In the genomic region with DNA sequence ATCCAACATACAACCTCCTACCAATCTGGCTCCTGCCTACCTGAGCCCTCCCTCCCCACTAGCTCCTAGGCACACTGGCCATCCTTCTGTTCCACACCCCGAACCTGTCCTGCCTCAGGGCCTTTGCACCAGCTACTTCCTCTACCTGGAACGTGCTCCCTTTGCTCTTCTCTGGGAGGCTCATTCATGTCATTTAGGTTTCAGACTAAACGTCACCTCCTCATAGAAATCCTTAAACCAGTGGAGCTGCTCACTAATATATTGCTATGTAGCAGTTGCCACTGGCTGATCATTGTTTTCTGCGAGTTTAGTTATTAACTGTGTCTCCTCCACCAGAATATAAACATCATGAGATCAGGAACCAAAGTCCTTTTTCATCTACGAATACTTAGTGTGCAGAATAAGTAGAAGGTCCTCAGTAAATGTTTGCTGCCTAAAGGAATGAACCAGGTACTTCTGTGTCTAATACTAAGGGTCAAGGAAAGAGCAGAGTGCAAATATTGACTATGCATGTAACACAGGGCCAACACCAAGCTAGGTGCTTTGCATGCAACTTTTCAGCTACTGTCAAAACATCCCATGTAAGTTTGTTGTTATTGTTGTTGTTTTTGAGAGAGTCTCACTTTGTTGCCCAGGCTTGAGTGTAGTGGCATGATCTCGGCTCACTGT, we compare ENCODE assay signal across 1 cellular context.
TF ChIP-seq lines count a peak whose summit lies in the region.

No MANE protein-coding gene starts in this region.

TF ChIP-seq in HepG2, 621 proteins besides CTCF, POLR2A, EP300 and RAD21 (continued from another document and continues in another):
- TF ChIP-seq, protein P1, sequence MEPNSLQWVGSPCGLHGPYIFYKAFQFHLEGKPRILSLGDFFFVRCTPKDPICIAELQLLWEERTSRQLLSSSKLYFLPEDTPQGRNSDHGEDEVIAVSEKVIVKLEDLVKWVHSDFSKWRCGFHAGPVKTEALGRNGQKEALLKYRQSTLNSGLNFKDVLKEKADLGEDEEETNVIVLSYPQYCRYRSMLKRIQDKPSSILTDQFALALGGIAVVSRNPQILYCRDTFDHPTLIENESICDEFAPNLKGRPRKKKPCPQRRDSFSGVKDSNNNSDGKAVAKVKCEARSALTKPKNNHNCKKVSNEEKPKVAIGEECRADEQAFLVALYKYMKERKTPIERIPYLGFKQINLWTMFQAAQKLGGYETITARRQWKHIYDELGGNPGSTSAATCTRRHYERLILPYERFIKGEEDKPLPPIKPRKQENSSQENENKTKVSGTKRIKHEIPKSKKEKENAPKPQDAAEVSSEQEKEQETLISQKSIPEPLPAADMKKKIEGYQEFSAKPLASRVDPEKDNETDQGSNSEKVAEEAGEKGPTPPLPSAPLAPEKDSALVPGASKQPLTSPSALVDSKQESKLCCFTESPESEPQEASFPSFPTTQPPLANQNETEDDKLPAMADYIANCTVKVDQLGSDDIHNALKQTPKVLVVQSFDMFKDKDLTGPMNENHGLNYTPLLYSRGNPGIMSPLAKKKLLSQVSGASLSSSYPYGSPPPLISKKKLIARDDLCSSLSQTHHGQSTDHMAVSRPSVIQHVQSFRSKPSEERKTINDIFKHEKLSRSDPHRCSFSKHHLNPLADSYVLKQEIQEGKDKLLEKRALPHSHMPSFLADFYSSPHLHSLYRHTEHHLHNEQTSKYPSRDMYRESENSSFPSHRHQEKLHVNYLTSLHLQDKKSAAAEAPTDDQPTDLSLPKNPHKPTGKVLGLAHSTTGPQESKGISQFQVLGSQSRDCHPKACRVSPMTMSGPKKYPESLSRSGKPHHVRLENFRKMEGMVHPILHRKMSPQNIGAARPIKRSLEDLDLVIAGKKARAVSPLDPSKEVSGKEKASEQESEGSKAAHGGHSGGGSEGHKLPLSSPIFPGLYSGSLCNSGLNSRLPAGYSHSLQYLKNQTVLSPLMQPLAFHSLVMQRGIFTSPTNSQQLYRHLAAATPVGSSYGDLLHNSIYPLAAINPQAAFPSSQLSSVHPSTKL (CRISPR knock-in tag; IDR thresholded peaks at IDR 0.05), result peak; percentile 97
- TF ChIP-seq, protein P2, sequence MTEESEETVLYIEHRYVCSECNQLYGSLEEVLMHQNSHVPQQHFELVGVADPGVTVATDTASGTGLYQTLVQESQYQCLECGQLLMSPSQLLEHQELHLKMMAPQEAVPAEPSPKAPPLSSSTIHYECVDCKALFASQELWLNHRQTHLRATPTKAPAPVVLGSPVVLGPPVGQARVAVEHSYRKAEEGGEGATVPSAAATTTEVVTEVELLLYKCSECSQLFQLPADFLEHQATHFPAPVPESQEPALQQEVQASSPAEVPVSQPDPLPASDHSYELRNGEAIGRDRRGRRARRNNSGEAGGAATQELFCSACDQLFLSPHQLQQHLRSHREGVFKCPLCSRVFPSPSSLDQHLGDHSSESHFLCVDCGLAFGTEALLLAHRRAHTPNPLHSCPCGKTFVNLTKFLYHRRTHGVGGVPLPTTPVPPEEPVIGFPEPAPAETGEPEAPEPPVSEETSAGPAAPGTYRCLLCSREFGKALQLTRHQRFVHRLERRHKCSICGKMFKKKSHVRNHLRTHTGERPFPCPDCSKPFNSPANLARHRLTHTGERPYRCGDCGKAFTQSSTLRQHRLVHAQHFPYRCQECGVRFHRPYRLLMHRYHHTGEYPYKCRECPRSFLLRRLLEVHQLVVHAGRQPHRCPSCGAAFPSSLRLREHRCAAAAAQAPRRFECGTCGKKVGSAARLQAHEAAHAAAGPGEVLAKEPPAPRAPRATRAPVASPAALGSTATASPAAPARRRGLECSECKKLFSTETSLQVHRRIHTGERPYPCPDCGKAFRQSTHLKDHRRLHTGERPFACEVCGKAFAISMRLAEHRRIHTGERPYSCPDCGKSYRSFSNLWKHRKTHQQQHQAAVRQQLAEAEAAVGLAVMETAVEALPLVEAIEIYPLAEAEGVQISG (CRISPR knock-in tag; IDR thresholded peaks at IDR 0.05), result peak; percentile 58
- no peak for TF ChIP-seq SALL2 (CRISPR knock-in tag; IDR thresholded peaks at IDR 0.05)
- TF ChIP-seq AHR (CRISPR knock-in tag; IDR thresholded peaks at IDR 0.05), result no peak
- TF ChIP-seq KLF16 (CRISPR knock-in tag; IDR thresholded peaks at IDR 0.05), result peak in 1 of 2 experiments; percentile 70; a peak in 1 of 4 replicates
- TF ChIP-seq ZNF326 (CRISPR knock-in tag; IDR thresholded peaks at IDR 0.05; ENCODE audit: borderline replicate concordance), result no peak
- TF ChIP-seq, protein P3, sequence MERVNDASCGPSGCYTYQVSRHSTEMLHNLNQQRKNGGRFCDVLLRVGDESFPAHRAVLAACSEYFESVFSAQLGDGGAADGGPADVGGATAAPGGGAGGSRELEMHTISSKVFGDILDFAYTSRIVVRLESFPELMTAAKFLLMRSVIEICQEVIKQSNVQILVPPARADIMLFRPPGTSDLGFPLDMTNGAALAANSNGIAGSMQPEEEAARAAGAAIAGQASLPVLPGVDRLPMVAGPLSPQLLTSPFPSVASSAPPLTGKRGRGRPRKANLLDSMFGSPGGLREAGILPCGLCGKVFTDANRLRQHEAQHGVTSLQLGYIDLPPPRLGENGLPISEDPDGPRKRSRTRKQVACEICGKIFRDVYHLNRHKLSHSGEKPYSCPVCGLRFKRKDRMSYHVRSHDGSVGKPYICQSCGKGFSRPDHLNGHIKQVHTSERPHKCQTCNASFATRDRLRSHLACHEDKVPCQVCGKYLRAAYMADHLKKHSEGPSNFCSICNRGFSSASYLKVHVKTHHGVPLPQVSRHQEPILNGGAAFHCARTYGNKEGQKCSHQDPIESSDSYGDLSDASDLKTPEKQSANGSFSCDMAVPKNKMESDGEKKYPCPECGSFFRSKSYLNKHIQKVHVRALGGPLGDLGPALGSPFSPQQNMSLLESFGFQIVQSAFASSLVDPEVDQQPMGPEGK (CRISPR knock-in tag; IDR thresholded peaks at IDR 0.05), result no peak
- no peak for TF ChIP-seq ZFP62 (CRISPR knock-in tag; IDR thresholded peaks at IDR 0.05)
- TF ChIP-seq KLF9 (CRISPR knock-in tag; IDR thresholded peaks at IDR 0.05; ENCODE audit: low read depth), result no peak
- TF ChIP-seq HNRNPK (IDR thresholded peaks at IDR 0.05; ENCODE audit: low read depth, low read length, poor library complexity, severe bottlenecking), result no peak
- no peak for TF ChIP-seq ZNF253 (CRISPR knock-in tag; IDR thresholded peaks at IDR 0.05; ENCODE audit: borderline replicate concordance)
- TF ChIP-seq, protein P4, sequence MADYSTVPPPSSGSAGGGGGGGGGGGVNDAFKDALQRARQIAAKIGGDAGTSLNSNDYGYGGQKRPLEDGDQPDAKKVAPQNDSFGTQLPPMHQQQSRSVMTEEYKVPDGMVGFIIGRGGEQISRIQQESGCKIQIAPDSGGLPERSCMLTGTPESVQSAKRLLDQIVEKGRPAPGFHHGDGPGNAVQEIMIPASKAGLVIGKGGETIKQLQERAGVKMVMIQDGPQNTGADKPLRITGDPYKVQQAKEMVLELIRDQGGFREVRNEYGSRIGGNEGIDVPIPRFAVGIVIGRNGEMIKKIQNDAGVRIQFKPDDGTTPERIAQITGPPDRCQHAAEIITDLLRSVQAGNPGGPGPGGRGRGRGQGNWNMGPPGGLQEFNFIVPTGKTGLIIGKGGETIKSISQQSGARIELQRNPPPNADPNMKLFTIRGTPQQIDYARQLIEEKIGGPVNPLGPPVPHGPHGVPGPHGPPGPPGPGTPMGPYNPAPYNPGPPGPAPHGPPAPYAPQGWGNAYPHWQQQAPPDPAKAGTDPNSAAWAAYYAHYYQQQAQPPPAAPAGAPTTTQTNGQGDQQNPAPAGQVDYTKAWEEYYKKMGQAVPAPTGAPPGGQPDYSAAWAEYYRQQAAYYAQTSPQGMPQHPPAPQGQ (CRISPR knock-in tag; IDR thresholded peaks at IDR 0.05; ENCODE audit: borderline replicate concordance), result no peak; the same call in 1 of the 2 replicates
- no peak; the same call in 1 of the 2 replicates for TF ChIP-seq ZKSCAN5 (CRISPR knock-in tag; IDR thresholded peaks at IDR 0.05)
- TF ChIP-seq SMC3 (IDR thresholded peaks at IDR 0.05; ENCODE audit: low read length), result no peak; the same call in 1 of the 2 replicates
- TF ChIP-seq SP4 (CRISPR knock-in tag; IDR thresholded peaks at IDR 0.05), result no peak
- no peak; the same call in 1 of the 2 replicates for TF ChIP-seq ZNF761 (CRISPR knock-in tag; conservative IDR thresholded peaks at IDR 0.05)
- TF ChIP-seq YEATS4 (CRISPR knock-in tag; IDR thresholded peaks at IDR 0.05; ENCODE audit: borderline replicate concordance), result peak; percentile 56; the same call in 1 of the 2 replicates
- peak; percentile 84; the same call in 1 of the 2 replicates for TF ChIP-seq HNRNPUL1 (IDR thresholded peaks at IDR 0.05; ENCODE audit: low read depth, low read length)
- TF ChIP-seq EZH2 (conservative IDR thresholded peaks at IDR 0.05; ENCODE audit: low read depth, low read length), result no peak
- TF ChIP-seq ZNF121 (CRISPR knock-in tag; IDR thresholded peaks at IDR 0.05), result peak; percentile 77; the same call in 1 of the 2 replicates
- TF ChIP-seq, protein P5, sequence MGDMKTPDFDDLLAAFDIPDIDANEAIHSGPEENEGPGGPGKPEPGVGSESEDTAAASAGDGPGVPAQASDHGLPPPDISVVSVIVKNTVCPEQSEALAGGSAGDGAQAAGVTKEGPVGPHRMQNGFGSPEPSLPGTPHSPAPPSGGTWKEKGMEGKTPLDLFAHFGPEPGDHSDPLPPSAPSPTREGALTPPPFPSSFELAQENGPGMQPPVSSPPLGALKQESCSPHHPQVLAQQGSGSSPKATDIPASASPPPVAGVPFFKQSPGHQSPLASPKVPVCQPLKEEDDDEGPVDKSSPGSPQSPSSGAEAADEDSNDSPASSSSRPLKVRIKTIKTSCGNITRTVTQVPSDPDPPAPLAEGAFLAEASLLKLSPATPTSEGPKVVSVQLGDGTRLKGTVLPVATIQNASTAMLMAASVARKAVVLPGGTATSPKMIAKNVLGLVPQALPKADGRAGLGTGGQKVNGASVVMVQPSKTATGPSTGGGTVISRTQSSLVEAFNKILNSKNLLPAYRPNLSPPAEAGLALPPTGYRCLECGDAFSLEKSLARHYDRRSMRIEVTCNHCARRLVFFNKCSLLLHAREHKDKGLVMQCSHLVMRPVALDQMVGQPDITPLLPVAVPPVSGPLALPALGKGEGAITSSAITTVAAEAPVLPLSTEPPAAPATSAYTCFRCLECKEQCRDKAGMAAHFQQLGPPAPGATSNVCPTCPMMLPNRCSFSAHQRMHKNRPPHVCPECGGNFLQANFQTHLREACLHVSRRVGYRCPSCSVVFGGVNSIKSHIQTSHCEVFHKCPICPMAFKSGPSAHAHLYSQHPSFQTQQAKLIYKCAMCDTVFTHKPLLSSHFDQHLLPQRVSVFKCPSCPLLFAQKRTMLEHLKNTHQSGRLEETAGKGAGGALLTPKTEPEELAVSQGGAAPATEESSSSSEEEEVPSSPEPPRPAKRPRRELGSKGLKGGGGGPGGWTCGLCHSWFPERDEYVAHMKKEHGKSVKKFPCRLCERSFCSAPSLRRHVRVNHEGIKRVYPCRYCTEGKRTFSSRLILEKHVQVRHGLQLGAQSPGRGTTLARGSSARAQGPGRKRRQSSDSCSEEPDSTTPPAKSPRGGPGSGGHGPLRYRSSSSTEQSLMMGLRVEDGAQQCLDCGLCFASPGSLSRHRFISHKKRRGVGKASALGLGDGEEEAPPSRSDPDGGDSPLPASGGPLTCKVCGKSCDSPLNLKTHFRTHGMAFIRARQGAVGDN (CRISPR knock-in tag; IDR thresholded peaks at IDR 0.05), result no peak; the same call in 1 of the 2 replicates
- no peak for TF ChIP-seq ZNF589 (CRISPR knock-in tag; conservative IDR thresholded peaks at IDR 0.05)
- TF ChIP-seq, protein P6, sequence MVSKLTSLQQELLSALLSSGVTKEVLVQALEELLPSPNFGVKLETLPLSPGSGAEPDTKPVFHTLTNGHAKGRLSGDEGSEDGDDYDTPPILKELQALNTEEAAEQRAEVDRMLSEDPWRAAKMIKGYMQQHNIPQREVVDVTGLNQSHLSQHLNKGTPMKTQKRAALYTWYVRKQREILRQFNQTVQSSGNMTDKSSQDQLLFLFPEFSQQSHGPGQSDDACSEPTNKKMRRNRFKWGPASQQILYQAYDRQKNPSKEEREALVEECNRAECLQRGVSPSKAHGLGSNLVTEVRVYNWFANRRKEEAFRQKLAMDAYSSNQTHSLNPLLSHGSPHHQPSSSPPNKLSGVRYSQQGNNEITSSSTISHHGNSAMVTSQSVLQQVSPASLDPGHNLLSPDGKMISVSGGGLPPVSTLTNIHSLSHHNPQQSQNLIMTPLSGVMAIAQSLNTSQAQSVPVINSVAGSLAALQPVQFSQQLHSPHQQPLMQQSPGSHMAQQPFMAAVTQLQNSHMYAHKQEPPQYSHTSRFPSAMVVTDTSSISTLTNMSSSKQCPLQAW (CRISPR knock-in tag; IDR thresholded peaks at IDR 0.05), result peak; percentile 98
- peak; percentile 98 for TF ChIP-seq ZNF614 (CRISPR knock-in tag; IDR thresholded peaks at IDR 0.05; ENCODE audit: borderline replicate concordance)
- 0 out of 2 replicates have a peak, but pooled peaks have one; percentile 37 for TF ChIP-seq FOXC1 (CRISPR knock-in tag; IDR thresholded peaks at IDR 0.05; ENCODE audit: borderline replicate concordance)
- TF ChIP-seq MEIS1 (CRISPR knock-in tag; IDR thresholded peaks at IDR 0.05; ENCODE audit: borderline replicate concordance), result no peak; the same call in 1 of the 2 replicates
- peak; percentile 95 for TF ChIP-seq FOXO1 (CRISPR knock-in tag; IDR thresholded peaks at IDR 0.05)
- TF ChIP-seq, protein P7, sequence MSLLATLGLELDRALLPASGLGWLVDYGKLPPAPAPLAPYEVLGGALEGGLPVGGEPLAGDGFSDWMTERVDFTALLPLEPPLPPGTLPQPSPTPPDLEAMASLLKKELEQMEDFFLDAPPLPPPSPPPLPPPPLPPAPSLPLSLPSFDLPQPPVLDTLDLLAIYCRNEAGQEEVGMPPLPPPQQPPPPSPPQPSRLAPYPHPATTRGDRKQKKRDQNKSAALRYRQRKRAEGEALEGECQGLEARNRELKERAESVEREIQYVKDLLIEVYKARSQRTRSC (CRISPR knock-in tag; IDR thresholded peaks at IDR 0.05; ENCODE audit: low read depth), result 0 out of 2 replicates have a peak, but pooled peaks have one; percentile 10
- no peak for TF ChIP-seq PCBP2 (optimal IDR thresholded peaks at IDR 0.05; ENCODE audit: low read depth, low read length, poor library complexity, severe bottlenecking)
- TF ChIP-seq NFYC (CRISPR knock-in tag; IDR thresholded peaks at IDR 0.05), result no peak
- peak; percentile 55; the same call in 1 of the 2 replicates for TF ChIP-seq KAT8 (CRISPR knock-in tag; IDR thresholded peaks at IDR 0.05)
- TF ChIP-seq ZNF629 (CRISPR knock-in tag; conservative IDR thresholded peaks at IDR 0.05), result peak; percentile 41; the same call in 1 of the 2 replicates
- TF ChIP-seq, protein P8, sequence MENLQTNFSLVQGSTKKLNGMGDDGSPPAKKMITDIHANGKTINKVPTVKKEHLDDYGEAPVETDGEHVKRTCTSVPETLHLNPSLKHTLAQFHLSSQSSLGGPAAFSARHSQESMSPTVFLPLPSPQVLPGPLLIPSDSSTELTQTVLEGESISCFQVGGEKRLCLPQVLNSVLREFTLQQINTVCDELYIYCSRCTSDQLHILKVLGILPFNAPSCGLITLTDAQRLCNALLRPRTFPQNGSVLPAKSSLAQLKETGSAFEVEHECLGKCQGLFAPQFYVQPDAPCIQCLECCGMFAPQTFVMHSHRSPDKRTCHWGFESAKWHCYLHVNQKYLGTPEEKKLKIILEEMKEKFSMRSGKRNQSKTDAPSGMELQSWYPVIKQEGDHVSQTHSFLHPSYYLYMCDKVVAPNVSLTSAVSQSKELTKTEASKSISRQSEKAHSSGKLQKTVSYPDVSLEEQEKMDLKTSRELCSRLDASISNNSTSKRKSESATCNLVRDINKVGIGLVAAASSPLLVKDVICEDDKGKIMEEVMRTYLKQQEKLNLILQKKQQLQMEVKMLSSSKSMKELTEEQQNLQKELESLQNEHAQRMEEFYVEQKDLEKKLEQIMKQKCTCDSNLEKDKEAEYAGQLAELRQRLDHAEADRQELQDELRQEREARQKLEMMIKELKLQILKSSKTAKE (CRISPR knock-in tag; IDR thresholded peaks at IDR 0.05; ENCODE audit: borderline replicate concordance), result peak; percentile 70
- TF ChIP-seq ZNF781 (CRISPR knock-in tag; IDR thresholded peaks at IDR 0.05; ENCODE audit: borderline replicate concordance, not compliant biosample characterization), result peak; percentile 28
- TF ChIP-seq NR2F1 (CRISPR knock-in tag; IDR thresholded peaks at IDR 0.05), result peak; percentile 89 to 97
- no peak for TF ChIP-seq ZNF207 (IDR thresholded peaks at IDR 0.05; ENCODE audit: borderline replicate concordance)
- no peak for TF ChIP-seq ZNF17 (CRISPR knock-in tag; IDR thresholded peaks at IDR 0.05)
